Comparison of ENCODE assay signal across 32 cellular contexts in the genomic region with DNA sequence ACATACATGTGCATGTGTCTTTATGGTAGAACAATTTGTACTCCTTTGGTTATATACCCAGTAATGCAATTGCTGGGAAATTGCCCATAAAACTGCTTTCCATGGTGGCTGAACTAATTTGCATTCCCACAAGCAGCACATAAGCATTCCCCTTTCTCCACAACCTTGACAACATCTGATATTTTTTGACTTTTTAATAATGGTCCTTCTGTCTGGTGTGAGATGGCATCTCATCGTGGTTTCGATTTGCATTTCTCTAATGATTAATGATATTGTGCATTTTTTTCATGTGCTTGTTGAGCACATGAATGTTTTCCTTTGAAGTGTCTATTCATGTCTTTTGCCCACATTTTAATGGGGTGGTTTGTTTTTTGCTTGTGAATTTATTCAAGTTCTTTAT.
"Had no signal": no experiment of that assay in that cellular context is flagged by ENCODE, and none has a peak within 500 bp of the region (broad histone marks: within the 10 kb centered on the region; RNA-seq: fewer than 3 reads in every experiment).

No MANE protein-coding gene starts in this region.

- H2AFZ ChIP-seq: hepatocyte had no signal

- H3K27me3 ChIP-seq: adrenal gland, body of pancreas, colonic mucosa, gastrocnemius medialis, heart right ventricle, hepatocyte had no signal

- H3K27me3 Mint-ChIP-seq: activated B cell treated with CpG ODN at 0.5 μM for 24 hours; activated CD8-positive, alpha-beta T cell treated with anti-CD3 and anti-CD28 coated beads for 36 hours; activated naive CD8-positive, alpha-beta T cell; activated naive CD8-positive, alpha-beta T cell treated with anti-CD3 and anti-CD28 coated beads, Interleukin-2, amount 50 U/mL, for 24 hours; activated T-helper 17 cell treated with anti-CD3 and anti-CD28 coated beads, Interleukin-2, amount 50 U/mL, for 72 hours; T-helper 17 cell had no signal

- H3K9me3 ChIP-seq: adrenal gland, body of pancreas, colonic mucosa, gastrocnemius medialis, heart right ventricle had no signal

- H3K36me3 ChIP-seq: adrenal gland, colonic mucosa, gastrocnemius medialis, heart right ventricle, WERI-Rb-1 had no signal

- H3K4me1 Mint-ChIP-seq: activated B cell treated with CpG ODN at 0.5 μM for 24 hours; activated naive CD8-positive, alpha-beta T cell treated with anti-CD3 and anti-CD28 coated beads, Interleukin-2, amount 50 U/mL, for 24 hours; activated T-helper 17 cell treated with anti-CD3 and anti-CD28 coated beads, Interleukin-2, amount 50 U/mL, for 72 hours; T-helper 17 cell had no signal

- DNase-seq: activated B cell treated with CpG ODN at 0.5 μM for 24 hours; activated CD4-positive, alpha-beta T cell treated with anti-CD3 and anti-CD28 coated beads for 48 hours; activated CD4-positive, alpha-beta T cell treated with anti-CD3 and anti-CD28 coated beads, Interleukin-2, amount 50 U/mL, for 1 hour; activated CD4-positive, alpha-beta T cell treated with anti-CD3 and anti-CD28 coated beads, Interleukin-2, amount 50 U/mL, for 48 hours; activated CD8-positive, alpha-beta memory T cell treated with anti-CD3 and anti-CD28 coated beads for 24 hours; activated CD8-positive, alpha-beta T cell treated with anti-CD3 and anti-CD28 coated beads for 36 hours; activated effector memory CD4-positive, alpha-beta T cell treated with Interleukin-2 at 50 U/mL for 16 hours; activated gamma-delta T cell treated with Interleukin-2 at 50 U/mL for 16 hours; activated naive CD4-positive, alpha-beta T cell treated with anti-CD3 and anti-CD28 coated beads, Interleukin-2, amount 50 U/mL, for 16 hours; activated naive CD4-positive, alpha-beta T cell treated with Interleukin-2 at 50 U/mL for 16 hours; activated naive CD8-positive, alpha-beta T cell treated with anti-CD3 and anti-CD28 coated beads, Interleukin-2, amount 50 U/mL, for 24 hours; activated T-cell treated with anti-CD3 and anti-CD28 coated beads, Interleukin-2, amount 50 U/mL, for 4 hours; adrenal gland; amygdala; aorta; body of pancreas; caudate nucleus; cerebellar nuclear complex; colonic mucosa; effector CD8-positive, alpha-beta T cell; foreskin fibroblast; gastrocnemius medialis; glutamatergic neuron; heart right ventricle; T-helper 1 cell; T-helper 17 cell; T1000; WERI-Rb-1 had no signal

- H3K4me2 ChIP-seq: hepatocyte had no signal

- H3K27ac ChIP-seq: adrenal gland, body of pancreas, colonic mucosa, gastrocnemius medialis, heart right ventricle, hepatocyte, WERI-Rb-1 had no signal

- H3K27ac Mint-ChIP-seq: activated B cell treated with CpG ODN at 0.5 μM for 24 hours; activated CD8-positive, alpha-beta T cell treated with anti-CD3 and anti-CD28 coated beads for 36 hours; activated naive CD8-positive, alpha-beta T cell; activated naive CD8-positive, alpha-beta T cell treated with anti-CD3 and anti-CD28 coated beads, Interleukin-2, amount 50 U/mL, for 24 hours; activated T-helper 17 cell treated with anti-CD3 and anti-CD28 coated beads, Interleukin-2, amount 50 U/mL, for 72 hours; T-helper 17 cell; T-helper 2 cell treated with Interferon-gamma antibody and Interleukin-4, amounts not matched to agents 5 μg/mL and 100 μg/mL, for 36 hours had no signal

- H3K4me3 Mint-ChIP-seq: activated B cell treated with CpG ODN at 0.5 μM for 24 hours; activated CD8-positive, alpha-beta T cell treated with anti-CD3 and anti-CD28 coated beads for 36 hours; activated naive CD8-positive, alpha-beta T cell; activated naive CD8-positive, alpha-beta T cell treated with anti-CD3 and anti-CD28 coated beads, Interleukin-2, amount 50 U/mL, for 24 hours; activated T-cell treated with anti-CD3 and anti-CD28 coated beads, Interleukin-2, amount 50 U/mL, for 4 hours; activated T-helper 17 cell treated with anti-CD3 and anti-CD28 coated beads, Interleukin-2, amount 50 U/mL, for 72 hours; T-helper 17 cell; T-helper 2 cell treated with Interferon-gamma antibody and Interleukin-4, amounts not matched to agents 5 μg/mL and 100 μg/mL, for 36 hours had no signal

- H3K4me3 ChIP-seq: adrenal gland, body of pancreas, colonic mucosa, gastrocnemius medialis, heart right ventricle, hepatocyte had no signal

- H3K9me3 Mint-ChIP-seq: activated B cell treated with CpG ODN at 0.5 μM for 24 hours; activated naive CD8-positive, alpha-beta T cell treated with anti-CD3 and anti-CD28 coated beads, Interleukin-2, amount 50 U/mL, for 24 hours; activated T-cell treated with anti-CD3 and anti-CD28 coated beads, Interleukin-2, amount 50 U/mL, for 4 hours; activated T-helper 17 cell treated with anti-CD3 and anti-CD28 coated beads, Interleukin-2, amount 50 U/mL, for 72 hours; T-helper 2 cell treated with Interferon-gamma antibody and Interleukin-4, amounts not matched to agents 5 μg/mL and 100 μg/mL, for 36 hours had no signal

- H3K4me1 ChIP-seq: adrenal gland, body of pancreas, colonic mucosa, gastrocnemius medialis, heart right ventricle had no signal

- H3K36me3 Mint-ChIP-seq: activated naive CD8-positive, alpha-beta T cell had no signal
